In the genomic region with DNA sequence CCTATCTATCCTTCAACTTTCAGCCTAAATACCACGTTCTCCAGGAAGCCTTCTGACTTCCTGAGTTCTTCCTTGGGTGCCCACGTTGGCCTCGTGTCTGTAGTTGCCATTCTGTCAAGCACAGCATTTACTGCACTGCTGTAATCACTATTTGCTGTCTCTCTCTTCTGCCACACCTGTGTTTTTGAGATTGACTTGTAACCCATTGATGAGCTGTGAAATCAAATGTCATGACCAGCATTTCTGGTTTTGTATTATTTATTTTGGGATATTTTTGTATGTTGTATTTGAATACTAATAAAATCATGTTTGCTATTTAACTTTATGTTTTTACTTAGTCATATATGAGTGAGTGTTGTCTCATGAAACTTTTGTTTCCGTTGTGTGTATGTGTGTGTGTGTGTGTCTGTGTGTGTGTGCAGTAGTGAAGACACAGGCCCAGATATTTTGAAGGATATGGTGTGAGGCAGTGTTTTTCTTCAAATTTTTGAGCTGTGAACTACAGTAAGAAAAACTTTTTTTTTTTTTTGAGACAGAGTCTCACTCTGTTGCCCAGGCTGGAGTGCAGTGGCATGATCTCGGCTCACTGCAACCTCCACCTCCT, we compare ENCODE assay signal across 1 cellular context.
TF ChIP-seq lines count a peak whose summit lies in the region.

No MANE protein-coding gene starts in this region.

TF ChIP-seq in K562, 482 proteins besides CTCF, POLR2A, EP300 and RAD21:
- TF ChIP-seq, protein P1, sequence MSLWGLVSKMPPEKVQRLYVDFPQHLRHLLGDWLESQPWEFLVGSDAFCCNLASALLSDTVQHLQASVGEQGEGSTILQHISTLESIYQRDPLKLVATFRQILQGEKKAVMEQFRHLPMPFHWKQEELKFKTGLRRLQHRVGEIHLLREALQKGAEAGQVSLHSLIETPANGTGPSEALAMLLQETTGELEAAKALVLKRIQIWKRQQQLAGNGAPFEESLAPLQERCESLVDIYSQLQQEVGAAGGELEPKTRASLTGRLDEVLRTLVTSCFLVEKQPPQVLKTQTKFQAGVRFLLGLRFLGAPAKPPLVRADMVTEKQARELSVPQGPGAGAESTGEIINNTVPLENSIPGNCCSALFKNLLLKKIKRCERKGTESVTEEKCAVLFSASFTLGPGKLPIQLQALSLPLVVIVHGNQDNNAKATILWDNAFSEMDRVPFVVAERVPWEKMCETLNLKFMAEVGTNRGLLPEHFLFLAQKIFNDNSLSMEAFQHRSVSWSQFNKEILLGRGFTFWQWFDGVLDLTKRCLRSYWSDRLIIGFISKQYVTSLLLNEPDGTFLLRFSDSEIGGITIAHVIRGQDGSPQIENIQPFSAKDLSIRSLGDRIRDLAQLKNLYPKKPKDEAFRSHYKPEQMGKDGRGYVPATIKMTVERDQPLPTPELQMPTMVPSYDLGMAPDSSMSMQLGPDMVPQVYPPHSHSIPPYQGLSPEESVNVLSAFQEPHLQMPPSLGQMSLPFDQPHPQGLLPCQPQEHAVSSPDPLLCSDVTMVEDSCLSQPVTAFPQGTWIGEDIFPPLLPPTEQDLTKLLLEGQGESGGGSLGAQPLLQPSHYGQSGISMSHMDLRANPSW (CRISPR knock-in tag; IDR thresholded peaks at IDR 0.05) = no peak
